In genomic region chr6:154891901-154892300, GRCh38 we compare ENCODE assay signal across 19 cellular contexts.
A peak's percentile ranks its signal among the peaks of the same experiment; 100 is the strongest.
DNase-seq lines count a peak whose midpoint lies in the region; ATAC-seq and TF ChIP-seq lines count a peak whose summit lies in the region.
"Had no signal": no experiment of that assay in that cellular context is flagged by ENCODE, and none has a peak within 500 bp of the region (broad histone marks: within the 10 kb centered on the region; RNA-seq: fewer than 3 reads in every experiment).

No MANE protein-coding gene starts in this region.

- DNase-seq in left ventricle myocardium superior = no peak
- no peak for DNase-seq in cardiac septum (ENCODE audit: low spot score)
- peak in 1 of 3 donors; percentile 50 for DNase-seq in right lobe of liver
- DNase-seq in NK-92 (lab: John Stamatoyannopoulos, UW; ENCODE audit: unreplicated experiment) = no peak
- DNase-seq in LoVo (ENCODE audit: low spot score) = no peak
- no peak for DNase-seq in stimulated activated CD4-positive, alpha-beta T cell treated with anti-CD3 and anti-CD28 coated beads, Interleukin-12 subunit alpha, Interleukin-12 subunit beta, amount 100 ng/mL, for 4 hours
- DNase-seq: Calu3; CD4-positive, alpha-beta memory T cell; MG63; NCI-H1092; NCI-H1436 treated with DMSO at 0.1 percent for 48 hours; NCI-H2029; NCI-H345; NCI-H524 treated with DMSO at 0.1 percent for 48 hours; PC-3 had no signal

- H3K4me3 ChIP-seq in duodenal mucosa (ENCODE audit: low read depth in 1 of 2, low read length in 2 of 2) (no peak overlapping the region), right lobe of liver (no peak overlapping the region)
- H3K4me3 ChIP-seq: BLaER1, MG63, SJSA1 had no signal

- H3K27me3 ChIP-seq in duodenal mucosa (ENCODE audit: control insufficient read depth in 1 of 2, insufficient read depth in 2 of 2, low read length in 2 of 2) (no peaks in the 10 kb centered on the region), right lobe of liver (no peaks in the 10 kb centered on the region)
- H3K27me3 ChIP-seq: BLaER1, MG63, SJSA1 had no signal

- peak overlapping the region; percentile 33 for H3K27ac ChIP-seq in duodenal mucosa (ENCODE audit: low read depth, low read length)
- no peak overlapping the region for H3K27ac ChIP-seq in right lobe of liver
- H3K27ac ChIP-seq: BLaER1, SJSA1 had no signal

- WGBS in right lobe of liver (ENCODE audit: insufficient coverage, low coverage, low lambda C conversion rate, missing lambda C conversion rate) = 22% methylated on average over 1 of the region's 3 CpGs

- no peaks in the 10 kb centered on the region for H3K9me3 ChIP-seq in duodenal mucosa (ENCODE audit: control insufficient read depth in 1 of 2, low read length in 2 of 2)
- no peaks in the 10 kb centered on the region for H3K9me3 ChIP-seq in right lobe of liver
- H3K9me3 ChIP-seq: BLaER1, MG63, SJSA1 had no signal

- peaks cover 0 to 3% of the 10 kb centered on the region in 2 donors for H3K36me3 ChIP-seq in duodenal mucosa (ENCODE audit: control insufficient read depth in 1 of 2, insufficient read depth in 2 of 2, low read length in 2 of 2)
- no peaks in the 10 kb centered on the region for H3K36me3 ChIP-seq in right lobe of liver
- H3K36me3 ChIP-seq: MG63, SJSA1 had no signal

- TF ChIP-seq CTCF in right lobe of liver (IDR thresholded peaks at IDR 0.05) = no peak

- intact Hi-C loops in left ventricle myocardium superior (cut with micrococcal nuclease) (no loop called here), cardiac septum (cut with DNase I) (no loop called here), right lobe of liver (cut with DNase I) (no loop called here)

- H3K9ac ChIP-seq in duodenal mucosa (ENCODE audit: low read depth in 1 of 2, low read length in 2 of 2) = no peak overlapping the region
- H3K9ac ChIP-seq: BLaER1 had no signal

- no peak for TF ChIP-seq POLR2A in right lobe of liver (IDR thresholded peaks at IDR 0.05)

- H3K4me1 ChIP-seq in duodenal mucosa (ENCODE audit: control insufficient read depth in 1 of 2, insufficient read depth in 2 of 2, low read length in 2 of 2) (peaks cover 8 to 12% of the 10 kb centered on the region in 2 donors), right lobe of liver (peaks cover 0 to 16% (median 0%) of the 10 kb centered on the region in 4 donors)
- H3K4me1 ChIP-seq: BLaER1 had no signal

- ATAC-seq in left ventricle myocardium superior (peak; percentile 77), right lobe of liver (peak; percentile 37 to 86 (median 74)), GM21515 (IDR thresholded peaks at IDR 0.05; ENCODE audit: unreplicated experiment) (no peak)
- ATAC-seq: PC-3 had no signal
